11 cellular contexts compared by ENCODE assay signal in genomic region chr5:124343451-124343867, GRCh38.
A peak's percentile ranks its signal among the peaks of the same experiment; 100 is the strongest.
DNase-seq lines count a peak whose midpoint lies in the region; ATAC-seq and TF ChIP-seq lines count a peak whose summit lies in the region.
"Had no signal": no experiment of that assay in that cellular context is flagged by ENCODE, and none has a peak within 500 bp of the region (broad histone marks: within the 10 kb centered on the region; RNA-seq: fewer than 3 reads in every experiment).

No MANE protein-coding gene starts in this region.

- H3K36me3 ChIP-seq in BJ (ENCODE audit: control insufficient read depth, insufficient read depth, low read length) = no peaks in the 10 kb centered on the region
- no peaks in the 10 kb centered on the region for H3K36me3 ChIP-seq in brain microvascular endothelial cell (replicated peaks)
- H3K36me3 ChIP-seq in mesendoderm (ENCODE audit: control insufficient read depth, insufficient read depth, low read length) = no peaks in the 10 kb centered on the region
- no peaks in the 10 kb centered on the region for H3K36me3 ChIP-seq in aorta (ENCODE audit: control insufficient read depth in 1 of 2, insufficient read depth in 2 of 2, low read length in 1 of 2)
- no peaks in the 10 kb centered on the region for H3K36me3 ChIP-seq in ascending aorta
- H3K36me3 ChIP-seq: SJCRH30 had no signal

- no peak overlapping the region for H3K56ac ChIP-seq in mesendoderm (ENCODE audit: low read length)

- H3K23ac ChIP-seq in mesendoderm (ENCODE audit: low read length) = no peak overlapping the region

- no peaks in the 10 kb centered on the region for H3K36me3 Mint-ChIP-seq in type B pancreatic cell

- TF ChIP-seq CTCF in BJ (IDR thresholded peaks at IDR 0.05; ENCODE audit: insufficient read depth, low read depth, low read length) (no peak), brain microvascular endothelial cell (IDR thresholded peaks at IDR 0.05; ENCODE audit: low read depth, low read length, missing control alignments) (no peak), type B pancreatic cell (conservative IDR thresholded peaks at IDR 0.05) (no peak), ascending aorta (IDR thresholded peaks at IDR 0.05) (no peak)

- POLR2A ChIA-PET in BJ (lab: Charles Lee) = no interaction called here

- H3K79me2 ChIP-seq in mesendoderm (ENCODE audit: control insufficient read depth, insufficient read depth, low read length) = no peaks in the 10 kb centered on the region

- H3K9me3 Mint-ChIP-seq in type B pancreatic cell = no peaks in the 10 kb centered on the region

- intact Hi-C loops in aorta (cut with DNase I) = no loop called here
- intact Hi-C loops in ascending aorta (cut with DNase I) = no loop called here

- H4K5ac ChIP-seq in mesendoderm (ENCODE audit: low read length) = no peak overlapping the region

- no peaks in the 10 kb centered on the region for H3K79me1 ChIP-seq in mesendoderm (ENCODE audit: low read length)

- H3K4ac ChIP-seq in mesendoderm (ENCODE audit: low read depth, low read length) = no peak overlapping the region

- H3K9me3 ChIP-seq in aorta (ENCODE audit: control insufficient read depth, low read length) (no peaks in the 10 kb centered on the region), ascending aorta (no peaks in the 10 kb centered on the region)
- H3K9me3 ChIP-seq: SJCRH30 had no signal

- peak overlapping the region; percentile 7 for H3K18ac ChIP-seq in mesendoderm (ENCODE audit: low read length)

- no peak overlapping the region for H2BK5ac ChIP-seq in mesendoderm (ENCODE audit: low read length)

- H3K27ac ChIP-seq in brain microvascular endothelial cell = peak overlapping the region; percentile 57
- no peak overlapping the region for H3K27ac ChIP-seq in mesendoderm (ENCODE audit: low read depth, low read length)
- no peak overlapping the region for H3K27ac ChIP-seq in aorta (ENCODE audit: low read depth in 1 of 2, low read length in 2 of 2)
- no peak overlapping the region for H3K27ac ChIP-seq in ascending aorta
- H3K27ac ChIP-seq: SJCRH30 had no signal

- in situ Hi-C loops in brain microvascular endothelial cell (cut with HindIII; ENCODE audit: low pct_ligation_motif_present, low sequenced_read_pairs) = no loop called here

- H3K27ac Mint-ChIP-seq in type B pancreatic cell = no peak overlapping the region

- H3K27me3 ChIP-seq in BJ (ENCODE audit: control insufficient read depth, insufficient read depth, low read length) (no peaks in the 10 kb centered on the region), brain microvascular endothelial cell (replicated peaks) (no peaks in the 10 kb centered on the region), mesendoderm (ENCODE audit: insufficient read depth, low read length, poor library complexity) (no peaks in the 10 kb centered on the region), aorta (ENCODE audit: control insufficient read depth in 1 of 2, insufficient read depth in 2 of 2, low read length in 1 of 2) (no peaks in the 10 kb centered on the region), ascending aorta (no peaks in the 10 kb centered on the region)
- H3K27me3 ChIP-seq: SJCRH30 had no signal

- peaks cover 25% of the 10 kb centered on the region for H3K4me1 Mint-ChIP-seq in type B pancreatic cell (ENCODE audit: unreplicated experiment)

- no peak overlapping the region for H2AK5ac ChIP-seq in mesendoderm (ENCODE audit: low read length)

- no peaks in the 10 kb centered on the region for H3K27me3 Mint-ChIP-seq in type B pancreatic cell

- no peak overlapping the region for H4K8ac ChIP-seq in mesendoderm (ENCODE audit: low read depth, low read length)

- H3K4me1 ChIP-seq in mesendoderm (ENCODE audit: control insufficient read depth, low read depth, low read length) = no peaks in the 10 kb centered on the region
- H3K4me1 ChIP-seq in aorta (ENCODE audit: control insufficient read depth in 1 of 2, insufficient read depth in 2 of 2, low read length in 2 of 2) = peaks cover 2 to 4% of the 10 kb centered on the region in 2 donors
- H3K4me1 ChIP-seq in ascending aorta = peaks cover 0 to 6% of the 10 kb centered on the region in 2 donors
- H3K4me1 ChIP-seq: SJCRH30 had no signal

- H3K4me3 Mint-ChIP-seq in type B pancreatic cell = no peak overlapping the region

- H3K9ac ChIP-seq in mesendoderm (ENCODE audit: low read length) = no peak overlapping the region

- no peak overlapping the region for H3K4me3 ChIP-seq in BJ (ENCODE audit: low read depth, low read length)
- H3K4me3 ChIP-seq in brain microvascular endothelial cell (ENCODE audit: low read depth, low read length) = no peak overlapping the region
- no peak overlapping the region for H3K4me3 ChIP-seq in mesendoderm (ENCODE audit: low read length)
- no peak overlapping the region for H3K4me3 ChIP-seq in aorta (ENCODE audit: low read length in 2 of 2)
- no peak overlapping the region for H3K4me3 ChIP-seq in ascending aorta
- H3K4me3 ChIP-seq: SJCRH30 had no signal

- H2BK120ac ChIP-seq in mesendoderm (ENCODE audit: low read depth, low read length) = no peak overlapping the region

- CTCF ChIA-PET in BJ (lab: Yijun Ruan, JAX) = no interaction called here

- DNase-seq in BJ (ENCODE audit: low read depth) = peak; percentile 37
- DNase-seq in HS-5 (ENCODE audit: low read depth) = peak; percentile 77
- DNase-seq in brain microvascular endothelial cell = peak; percentile 94
- no peak for DNase-seq in mesendoderm
- no peak for DNase-seq in aorta
- DNase-seq in NCI-H345 (lab: John Stamatoyannopoulos, UW) = no peak
- no peak for DNase-seq in type B pancreatic cell (ENCODE audit: extremely low spot score, unreplicated experiment)
- no peak for DNase-seq in ascending aorta (ENCODE audit: low spot score in 2 of 2)
- DNase-seq: dermis blood vessel endothelial cell, trophoblast cell had no signal

- no peak for ATAC-seq in aorta (ENCODE audit: low FRiP score)

- no CpG with 5 or more reads among the region's 5 CpGs for WGBS in mesendoderm (ENCODE audit: extremely low coverage, insufficient coverage, low lambda C conversion rate)
- WGBS in aorta, 2 donors = 89 to 97% methylated on average over 5 of the region's 5 CpGs

- H2BK15ac ChIP-seq in mesendoderm (replicated peaks; ENCODE audit: low read depth) = no peak overlapping the region

- H3K4me2 ChIP-seq in mesendoderm (ENCODE audit: low read length) = no peak overlapping the region

Comparison
In these comparisons a context has a peak if more than half of its experiments do, and no peak if none do; other contexts are left out.
1. DNase-seq: peak in BJ (single experiment), HS-5 (single experiment) and brain microvascular endothelial cell (single experiment); none in mesendoderm (single experiment), aorta (0 of 2), NCI-H345 (single experiment), type B pancreatic cell (single experiment) and ascending aorta (0 of 2).